Comparison of ENCODE assay signal across 8 cellular contexts in genomic region chr17:39754958-39755549, GRCh38.
DNase-seq lines count a peak whose midpoint lies in the region; ATAC-seq and TF ChIP-seq lines count a peak whose summit lies in the region.

No MANE protein-coding gene starts in this region.

- H3K27ac ChIP-seq in RWPE2 (ENCODE audit: poor library complexity, severe bottlenecking) (peak overlapping the region; percentile 44), neutrophil (peak overlapping the region; percentile 83)

- no peaks in the 10 kb centered on the region for H3K9me3 ChIP-seq in RWPE2 (ENCODE audit: severe bottlenecking)
- no peaks in the 10 kb centered on the region for H3K9me3 ChIP-seq in neutrophil

- H3K4me3 ChIP-seq in GM06990 (replicated peaks; ENCODE audit: low read depth, low read length) = peak overlapping the region; percentile 69
- peak overlapping the region; percentile 43 for H3K4me3 ChIP-seq in RWPE2 (ENCODE audit: severe bottlenecking)
- H3K4me3 ChIP-seq in epithelial cell of esophagus (ENCODE audit: low read length) = peak overlapping the region; percentile 60
- peak overlapping the region; percentile 60 to 92 for H3K4me3 ChIP-seq in neutrophil (ENCODE audit: low read depth in 1 of 2, low read length in 1 of 2)

- DNase-seq in GM06990 (ENCODE audit: extremely low read depth, insufficient read length) = no peak
- no peak for DNase-seq in RWPE2 (ENCODE audit: low spot score)
- DNase-seq in epithelial cell of esophagus (ENCODE audit: low read depth) = no peak
- no peak for DNase-seq in glomerular visceral epithelial cell (ENCODE audit: extremely low spot score)
- DNase-seq in NCI-H1092 (lab: John Stamatoyannopoulos, UW) = no peak

- H3K27me3 ChIP-seq in GM06990 (replicated peaks; ENCODE audit: control insufficient read depth, insufficient read depth, low read length) = no peaks in the 10 kb centered on the region
- no peaks in the 10 kb centered on the region for H3K27me3 ChIP-seq in RWPE2 (ENCODE audit: insufficient read depth, poor library complexity, severe bottlenecking)
- H3K27me3 ChIP-seq in neutrophil = peaks cover 81% of the 10 kb centered on the region

- TF ChIP-seq CTCF in GM06990 (IDR thresholded peaks at IDR 0.05; ENCODE audit: insufficient read depth, low read length, poor library complexity, severe bottlenecking) (no peak), RWPE2 (IDR thresholded peaks at IDR 0.05; ENCODE audit: poor library complexity, severe bottlenecking) (no peak), epithelial cell of esophagus (IDR thresholded peaks at IDR 0.05; ENCODE audit: insufficient read depth, low read depth, low read length, missing control alignments) (no peak), neutrophil (IDR thresholded peaks at IDR 0.05) (no peak)

- peaks cover 7% of the 10 kb centered on the region for H3K4me1 ChIP-seq in RWPE2 (ENCODE audit: insufficient read depth, poor library complexity, severe bottlenecking)
- peaks cover 14 to 18% of the 10 kb centered on the region in 2 experiments for H3K4me1 ChIP-seq in neutrophil (ENCODE audit: control insufficient read depth in 1 of 2, insufficient read depth in 1 of 2, low read depth in 1 of 2, low read length in 1 of 2)

- no peaks in the 10 kb centered on the region; the same call in 1 of the 2 replicates for H3K36me3 ChIP-seq in GM06990 (ENCODE audit: control insufficient read depth, insufficient read depth, low read length)
- H3K36me3 ChIP-seq in RWPE2 (ENCODE audit: low read depth) = no peaks in the 10 kb centered on the region
- H3K36me3 ChIP-seq in neutrophil = no peaks in the 10 kb centered on the region

- ATAC-seq in RWPE2 (ENCODE audit: low read depth) (no peak), GM19452 (IDR thresholded peaks at IDR 0.05; ENCODE audit: unreplicated experiment) (no peak), GM19324 (IDR thresholded peaks at IDR 0.05; ENCODE audit: low FRiP score, unreplicated experiment) (no peak)
